26 cellular contexts compared by ENCODE assay signal in the genomic region with DNA sequence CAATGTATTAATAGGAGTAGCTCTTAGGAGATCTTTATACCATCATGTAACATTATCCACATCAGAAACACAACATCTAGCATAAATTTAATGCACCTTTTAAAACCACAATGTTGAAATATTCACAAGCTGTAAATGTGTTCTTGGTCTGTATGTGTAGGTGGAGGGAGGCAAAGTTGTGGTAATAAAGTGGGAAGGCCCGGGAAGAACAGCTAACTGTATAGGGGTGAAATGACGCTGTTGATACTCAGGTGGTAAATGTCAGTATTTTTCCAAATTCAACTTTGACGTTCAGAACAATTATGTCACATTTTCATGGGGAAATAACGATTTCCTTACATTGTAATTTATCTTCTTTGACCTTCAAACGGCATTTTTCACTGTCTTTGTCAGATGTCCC.
"Had no signal": no experiment of that assay in that cellular context is flagged by ENCODE, and none has a peak within 500 bp of the region (broad histone marks: within the 10 kb centered on the region; RNA-seq: fewer than 3 reads in every experiment).

No MANE protein-coding gene starts in this region.

- H3K4me3 Mint-ChIP-seq: activated B cell treated with CpG ODN at 0.5 μM for 24 hours; activated CD4-positive, alpha-beta T cell treated with anti-CD3 and anti-CD28 coated beads, Interleukin-2, amount 10 ng/mL, durations not matched to agents 7 days and 5 days; activated naive CD4-positive, alpha-beta T cell treated with anti-CD3 and anti-CD28 coated beads for 36 hours; immature natural killer cell; naive B cell; neural crest cell; type B pancreatic cell had no signal

- H3K4me2 ChIP-seq: hepatocyte had no signal

- H3K9me3 Mint-ChIP-seq: activated B cell treated with CpG ODN at 0.5 μM for 24 hours; activated CD4-positive, alpha-beta T cell treated with anti-CD3 and anti-CD28 coated beads, Interleukin-2, amount 10 ng/mL, durations not matched to agents 7 days and 5 days; activated naive CD4-positive, alpha-beta T cell treated with anti-CD3 and anti-CD28 coated beads for 36 hours; neural crest cell; type B pancreatic cell had no signal

- H3K27ac ChIP-seq: adrenal gland, ascending aorta, brain microvascular endothelial cell, hepatocyte, right lobe of liver, skin epidermis, testis, vagina had no signal

- H3K36me3 ChIP-seq: adrenal gland, ascending aorta, brain microvascular endothelial cell, right lobe of liver, vagina had no signal

- H3K4me3 ChIP-seq: adrenal gland, ascending aorta, hepatocyte, lung, right lobe of liver, skin epidermis, testis, vagina had no signal

- H3K36me3 Mint-ChIP-seq: immature natural killer cell, naive B cell, type B pancreatic cell had no signal

- H2AFZ ChIP-seq: hepatocyte had no signal

- H3K27ac Mint-ChIP-seq: activated B cell treated with CpG ODN at 0.5 μM for 24 hours; activated CD4-positive, alpha-beta T cell treated with anti-CD3 and anti-CD28 coated beads, Interleukin-2, amount 10 ng/mL, durations not matched to agents 7 days and 5 days; activated naive CD4-positive, alpha-beta T cell treated with anti-CD3 and anti-CD28 coated beads for 36 hours; naive B cell; type B pancreatic cell had no signal

- H3K9me3 ChIP-seq: adrenal gland, ascending aorta, right lobe of liver, testis, vagina had no signal

- DNase-seq: activated B cell treated with CpG ODN at 0.5 μM for 24 hours; activated CD4-positive, alpha-beta T cell treated with anti-CD3 and anti-CD28 coated beads, Interleukin-2, amount 10 ng/mL, durations not matched to agents 7 days and 5 days; activated CD8-positive, alpha-beta memory T cell treated with anti-CD3 and anti-CD28 coated beads, Interleukin-2, amount 50 U/mL, for 48 hours; activated effector memory CD4-positive, alpha-beta T cell treated with Interleukin-2 at 50 U/mL for 16 hours; adrenal gland; brain microvascular endothelial cell; caudate nucleus; dermis blood vessel endothelial cell; effector memory CD4-positive, alpha-beta T cell; naive B cell; occipital lobe; posterior cingulate gyrus; right lobe of liver; stimulated activated CD4-positive, alpha-beta T cell treated with anti-CD3 and anti-CD28 coated beads, Interleukin-1b, Interleukin-23, amount 100 ng/mL, for 48 hours; T1000; testis had no signal

- H3K4me1 Mint-ChIP-seq: activated B cell treated with CpG ODN at 0.5 μM for 24 hours, immature natural killer cell, naive B cell, neural crest cell had no signal

- H3K4me1 ChIP-seq: adrenal gland, ascending aorta, right lobe of liver, testis, vagina had no signal

- ATAC-seq: left lobe of liver, right lobe of liver had no signal

- H3K27me3 ChIP-seq: adrenal gland, ascending aorta, brain microvascular endothelial cell, hepatocyte, right lobe of liver, testis, vagina had no signal
